8 cellular contexts compared by ENCODE assay signal in the genomic region with DNA sequence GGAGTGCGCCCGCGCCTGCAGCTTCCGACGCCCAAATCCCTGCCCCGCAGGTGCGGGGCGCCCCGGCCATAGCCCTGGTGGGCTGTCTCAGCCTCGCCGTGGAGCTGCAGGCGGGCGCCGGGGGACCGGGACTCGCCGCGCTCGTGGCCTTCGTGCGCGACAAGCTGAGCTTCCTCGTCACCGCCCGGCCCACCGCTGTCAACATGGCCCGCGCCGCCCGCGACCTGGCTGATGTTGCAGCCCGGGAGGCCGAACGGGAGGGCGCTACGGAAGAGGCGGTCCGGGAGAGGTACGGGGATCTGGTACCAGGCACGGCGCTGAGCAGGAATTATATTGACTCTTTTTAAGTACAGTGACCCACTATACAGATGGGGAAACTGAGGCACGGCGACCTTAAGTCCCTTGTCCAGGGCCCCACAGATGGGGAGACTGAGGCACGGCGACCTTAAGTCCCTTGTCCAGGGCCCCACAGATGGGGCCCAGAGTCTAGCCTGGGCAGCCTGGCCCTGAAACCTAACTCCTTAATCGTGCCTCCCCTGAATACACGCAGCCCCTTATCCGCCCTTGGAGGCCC. TPM values are rescaled to one million over a fixed set of nuclear protein-coding genes. Genes with fewer than 3 reads are reported as not detected.
A peak's percentile ranks its signal among the peaks of the same experiment; 100 is the strongest.
DNase-seq lines count a peak whose midpoint lies in the region; TF ChIP-seq lines count a peak whose summit lies in the region.

No MANE protein-coding gene starts in this region.

- H3K4me3 Mint-ChIP-seq in HFFc6, result peak overlapping the region; percentile 92

- peak overlapping the region; percentile 76 for H3K27ac Mint-ChIP-seq in HFFc6

- H3K36me3 Mint-ChIP-seq in HFFc6 (ENCODE audit: low read depth), result peaks cover 32% of the 10 kb centered on the region

- H3K4me1 ChIP-seq in ectodermal cell (ENCODE audit: control insufficient read depth, insufficient read depth, low read length) (no peaks in the 10 kb centered on the region), mononuclear cell (ENCODE audit: insufficient read depth, low read length) (peaks cover 15% of the 10 kb centered on the region), transverse colon (peaks cover 7 to 18% (median 15%) of the 10 kb centered on the region in 4 donors)

- peak overlapping the region; percentile 79 for H3K4me3 ChIP-seq in AG09309 (ENCODE audit: control insufficient read depth, low read depth, low read length)
- peak overlapping the region; percentile 53 for H3K4me3 ChIP-seq in ectodermal cell (ENCODE audit: insufficient read depth, low read depth, low read length)
- peak overlapping the region; percentile 60 for H3K4me3 ChIP-seq in mononuclear cell (ENCODE audit: low read length)
- H3K4me3 ChIP-seq in transverse colon, result peak overlapping the region; percentile 72 to 94 (median 80)

- no peak for TF ChIP-seq EP300 in transverse colon (IDR thresholded peaks at IDR 0.05; ENCODE audit: low read depth)

- H3K27me3 ChIP-seq in ectodermal cell (ENCODE audit: control insufficient read depth, insufficient read depth, low read length, poor library complexity, severe bottlenecking) (peaks cover 6% of the 10 kb centered on the region), mononuclear cell (ENCODE audit: insufficient read depth, low read length) (no peaks in the 10 kb centered on the region), transverse colon (no peaks in the 10 kb centered on the region)

- H3K4me1 Mint-ChIP-seq in HFFc6 (ENCODE audit: low read depth), result peaks cover 18% of the 10 kb centered on the region

- in situ Hi-C loops in transverse colon (cut with MboI; ENCODE audit: low pct_ligation_motif_present in 1 of 4, low pct_unique_long_range_greater_than_20kb in 1 of 4, low sequenced_read_pairs in 3 of 4), result loop anchor here in 1 of 4 donors (25.0 kb wide), 1 partner anchor 97 kb away; no protein-coding TSS in a partner anchor

- TF ChIP-seq POLR2A in transverse colon (IDR thresholded peaks at IDR 0.05), result no peak

- H3K9me3 Mint-ChIP-seq in HFFc6, result no peaks in the 10 kb centered on the region

- DNase-seq in AG09309 (ENCODE audit: low read depth) (no peak), HFFc6 (no peak), transverse colon (peak; percentile 42), DMS153 (lab: John Stamatoyannopoulos, UW) (no peak), NCI-H187 (lab: John Stamatoyannopoulos, UW) (no peak)
- DNase-seq in activated CD4-positive, CD25-positive, alpha-beta regulatory T cell treated with anti-CD3 and anti-CD28 coated beads, Interleukin-2, amount 50 U/mL, for 72 hours, result peak; percentile 50

- intact Hi-C loops in transverse colon (cut with DNase I; ENCODE audit: low total_unique reads), result loop anchor here (10.0 kb wide), 1 partner anchor 100 kb away; no protein-coding TSS in a partner anchor

- peaks cover 12% of the 10 kb centered on the region for H3K36me3 ChIP-seq in ectodermal cell (ENCODE audit: control insufficient read depth, insufficient read depth, low read length)
- peaks cover 0 to 17% (median 8%) of the 10 kb centered on the region in 4 donors for H3K36me3 ChIP-seq in transverse colon

- H3K27ac ChIP-seq in ectodermal cell (ENCODE audit: insufficient read depth, low read depth, low read length, poor library complexity, severe bottlenecking), result no peak overlapping the region
- peak overlapping the region; percentile 72 to 89 (median 80) for H3K27ac ChIP-seq in transverse colon

- H3K9me3 ChIP-seq in ectodermal cell (ENCODE audit: control insufficient read depth, low read length) (no peaks in the 10 kb centered on the region), mononuclear cell (ENCODE audit: low read depth, low read length) (no peaks in the 10 kb centered on the region), transverse colon (no peaks in the 10 kb centered on the region)

- H3K27me3 Mint-ChIP-seq in HFFc6 (ENCODE audit: insufficient read depth), result no peaks in the 10 kb centered on the region; the same call in 1 of the 2 replicates

- TF ChIP-seq CTCF in AG09309 (IDR thresholded peaks at IDR 0.05; ENCODE audit: control insufficient read depth, insufficient read depth, low read depth, low read length, missing control alignments) (no peak), HFFc6 (IDR thresholded peaks at IDR 0.05) (no peak), transverse colon (IDR thresholded peaks at IDR 0.05) (no peak)

- WGBS in ectodermal cell, 2 experiments, result 6% methylated on average over 48 of the region's 48 CpGs
- WGBS in transverse colon (ENCODE audit: low coverage in 1 of 2), 2 donors, result 1 to 11% methylated on average over 5 to 42 of the region's 48 CpGs

RNA-seq across cellular contexts. Expression of a gene that starts 0.6 kb away (rescaled TPM):
- total RNA-seq in HFFc6 (2021; fragmentation: NEBNext Ultra II Directional; extraction: Animal tissue kit (Norgen Biotek cat#: 25700)), result 10 to 100 TPM; 31.3 to 34.7 (median 31.8) TPM
- 21.9 TPM for polyA plus RNA-seq in ectodermal cell (2013, experiment 1 of 4)
- 19.9 TPM for polyA plus RNA-seq in ectodermal cell (2013, experiment 2 of 4)
- 19.6 TPM for polyA plus RNA-seq in ectodermal cell (2013, experiment 3 of 4)
- 21.3 TPM for polyA plus RNA-seq in ectodermal cell (2013, experiment 4 of 4)
- total RNA-seq in mononuclear cell, result 17.0 TPM
- total RNA-seq in transverse colon, result 100 to 1,000 TPM in 2 of 4 donors, 10 to 100 TPM in 2; 63.0 to 304 (median 99.2) TPM

RNA-seq across cellular contexts. Expression of a gene that starts 9.3 kb away (rescaled TPM):
- 100 to 1,000 TPM; 123 to 204 (median 172) TPM for total RNA-seq in HFFc6 (2021; fragmentation: NEBNext Ultra II Directional; extraction: Animal tissue kit (Norgen Biotek cat#: 25700))
- polyA plus RNA-seq in ectodermal cell (2013, experiment 1 of 4), result 151 TPM
- 130 TPM for polyA plus RNA-seq in ectodermal cell (2013, experiment 2 of 4)
- polyA plus RNA-seq in ectodermal cell (2013, experiment 3 of 4), result 131 TPM
- polyA plus RNA-seq in ectodermal cell (2013, experiment 4 of 4), result 139 TPM
- total RNA-seq in mononuclear cell (56.5 TPM), transverse colon (100 to 1,000 TPM in 2 of 4 donors, 10 to 100 TPM in 2; 48.6 to 111 (median 94.2) TPM)

RNA-seq across cellular contexts. Expression of a gene that starts 30.3 kb away (rescaled TPM):
- 1 to 10 TPM; 5.0 to 6.0 (median 5.2) TPM for total RNA-seq in HFFc6 (2021; fragmentation: NEBNext Ultra II Directional; extraction: Animal tissue kit (Norgen Biotek cat#: 25700))
- 15.4 TPM for polyA plus RNA-seq in ectodermal cell (2013, experiment 1 of 4)
- 15.5 TPM for polyA plus RNA-seq in ectodermal cell (2013, experiment 2 of 4)
- 12.8 TPM for polyA plus RNA-seq in ectodermal cell (2013, experiment 3 of 4)
- polyA plus RNA-seq in ectodermal cell (2013, experiment 4 of 4), result 13.7 TPM
- total RNA-seq in mononuclear cell, result 1.5 TPM
- total RNA-seq in transverse colon, result 1 to 10 TPM; 2.3 to 5.1 (median 2.9) TPM

Comparison
In these comparisons a context has a peak if more than half of its experiments do, and no peak if none do; other contexts are left out.
1. DNase-seq: peak in activated CD4-positive, CD25-positive, alpha-beta regulatory T cell treated with anti-CD3 and anti-CD28 coated beads, Interleukin-2, amount 50 U/mL, for 72 hours (single experiment) and transverse colon (single experiment); none in AG09309 (single experiment), HFFc6 (single experiment), DMS153 (single experiment) and NCI-H187 (0 of 2).
2. Peak in every context shown above with its lines, with median percentiles within 50 percentile points of each other: H3K4me3 ChIP-seq.